2 cellular contexts compared by ENCODE assay signal in the genomic region with DNA sequence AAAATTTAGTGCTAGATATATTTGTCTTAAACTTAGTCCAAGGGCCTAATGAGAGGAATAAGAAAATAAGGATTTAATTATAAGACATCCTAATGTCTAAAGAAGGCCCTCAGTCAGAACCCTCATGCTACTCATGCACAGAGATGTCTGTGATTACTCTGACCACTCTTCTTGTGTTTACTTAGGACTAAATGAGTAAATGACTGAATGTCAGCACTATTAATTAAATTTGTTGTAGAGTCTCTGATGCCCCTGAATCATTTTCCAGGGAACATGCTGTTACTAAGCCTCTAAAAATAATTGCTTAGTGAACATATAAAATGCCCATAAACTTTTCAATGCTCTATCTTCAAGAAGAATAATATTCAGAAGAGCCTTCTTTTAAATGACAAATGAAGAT.
TF ChIP-seq lines count a peak whose summit lies in the region.

No MANE protein-coding gene starts in this region.

TF ChIP-seq in SK-N-SH treated with all-trans-retinoic acid at 6 μM for 48 hours, 23 proteins besides CTCF, POLR2A, EP300 and RAD21 (continued from another document):
- TF ChIP-seq, protein P1, sequence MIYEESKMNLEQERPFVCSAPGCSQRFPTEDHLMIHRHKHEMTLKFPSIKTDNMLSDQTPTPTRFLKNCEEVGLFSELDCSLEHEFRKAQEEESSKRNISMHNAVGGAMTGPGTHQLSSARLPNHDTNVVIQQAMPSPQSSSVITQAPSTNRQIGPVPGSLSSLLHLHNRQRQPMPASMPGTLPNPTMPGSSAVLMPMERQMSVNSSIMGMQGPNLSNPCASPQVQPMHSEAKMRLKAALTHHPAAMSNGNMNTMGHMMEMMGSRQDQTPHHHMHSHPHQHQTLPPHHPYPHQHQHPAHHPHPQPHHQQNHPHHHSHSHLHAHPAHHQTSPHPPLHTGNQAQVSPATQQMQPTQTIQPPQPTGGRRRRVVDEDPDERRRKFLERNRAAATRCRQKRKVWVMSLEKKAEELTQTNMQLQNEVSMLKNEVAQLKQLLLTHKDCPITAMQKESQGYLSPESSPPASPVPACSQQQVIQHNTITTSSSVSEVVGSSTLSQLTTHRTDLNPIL (CRISPR knock-in tag; IDR thresholded peaks at IDR 0.05; ENCODE audit: low read depth) = no peak

TF ChIP-seq in WTC11, 78 proteins besides CTCF, POLR2A, EP300 and RAD21:
- TF ChIP-seq E2F5 (CRISPR knock-in tag; IDR thresholded peaks at IDR 0.05) (no peak), MAX (CRISPR knock-in tag; IDR thresholded peaks at IDR 0.05) (no peak), TEAD1 (CRISPR knock-in tag; IDR thresholded peaks at IDR 0.05) (no peak), ATF1 (CRISPR knock-in tag; IDR thresholded peaks at IDR 0.05) (no peak), KAT7 (CRISPR knock-in tag; IDR thresholded peaks at IDR 0.05; ENCODE audit: borderline replicate concordance) (no peak), GTF2I (CRISPR knock-in tag; conservative IDR thresholded peaks at IDR 0.05) (no peak), HMGA2 (CRISPR knock-in tag; IDR thresholded peaks at IDR 0.05) (no peak), NR2C2 (CRISPR knock-in tag; IDR thresholded peaks at IDR 0.05) (no peak), ERG (CRISPR knock-in tag; IDR thresholded peaks at IDR 0.05) (no peak), AR (CRISPR knock-in tag; IDR thresholded peaks at IDR 0.05) (no peak), ATF2 (CRISPR knock-in tag; IDR thresholded peaks at IDR 0.05; ENCODE audit: borderline replicate concordance, low read depth) (no peak), CDX4 (CRISPR knock-in tag; IDR thresholded peaks at IDR 0.05; ENCODE audit: borderline replicate concordance) (no peak), RORB (CRISPR knock-in tag; IDR thresholded peaks at IDR 0.05) (no peak), CREB1 (CRISPR knock-in tag; IDR thresholded peaks at IDR 0.05) (no peak), ARID4B (CRISPR knock-in tag; IDR thresholded peaks at IDR 0.05; ENCODE audit: borderline replicate concordance) (no peak), PRRX2 (CRISPR knock-in tag; IDR thresholded peaks at IDR 0.05) (no peak), TP53 (CRISPR knock-in tag; IDR thresholded peaks at IDR 0.05) (no peak)
- TF ChIP-seq, protein P2, sequence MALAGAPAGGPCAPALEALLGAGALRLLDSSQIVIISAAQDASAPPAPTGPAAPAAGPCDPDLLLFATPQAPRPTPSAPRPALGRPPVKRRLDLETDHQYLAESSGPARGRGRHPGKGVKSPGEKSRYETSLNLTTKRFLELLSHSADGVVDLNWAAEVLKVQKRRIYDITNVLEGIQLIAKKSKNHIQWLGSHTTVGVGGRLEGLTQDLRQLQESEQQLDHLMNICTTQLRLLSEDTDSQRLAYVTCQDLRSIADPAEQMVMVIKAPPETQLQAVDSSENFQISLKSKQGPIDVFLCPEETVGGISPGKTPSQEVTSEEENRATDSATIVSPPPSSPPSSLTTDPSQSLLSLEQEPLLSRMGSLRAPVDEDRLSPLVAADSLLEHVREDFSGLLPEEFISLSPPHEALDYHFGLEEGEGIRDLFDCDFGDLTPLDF (CRISPR knock-in tag; IDR thresholded peaks at IDR 0.05) = no peak
- TF ChIP-seq, protein P3, sequence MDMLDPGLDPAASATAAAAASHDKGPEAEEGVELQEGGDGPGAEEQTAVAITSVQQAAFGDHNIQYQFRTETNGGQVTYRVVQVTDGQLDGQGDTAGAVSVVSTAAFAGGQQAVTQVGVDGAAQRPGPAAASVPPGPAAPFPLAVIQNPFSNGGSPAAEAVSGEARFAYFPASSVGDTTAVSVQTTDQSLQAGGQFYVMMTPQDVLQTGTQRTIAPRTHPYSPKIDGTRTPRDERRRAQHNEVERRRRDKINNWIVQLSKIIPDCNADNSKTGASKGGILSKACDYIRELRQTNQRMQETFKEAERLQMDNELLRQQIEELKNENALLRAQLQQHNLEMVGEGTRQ (CRISPR knock-in tag; IDR thresholded peaks at IDR 0.05) = no peak
